Comparison of ENCODE assay signal across 8 cellular contexts in the genomic region with DNA sequence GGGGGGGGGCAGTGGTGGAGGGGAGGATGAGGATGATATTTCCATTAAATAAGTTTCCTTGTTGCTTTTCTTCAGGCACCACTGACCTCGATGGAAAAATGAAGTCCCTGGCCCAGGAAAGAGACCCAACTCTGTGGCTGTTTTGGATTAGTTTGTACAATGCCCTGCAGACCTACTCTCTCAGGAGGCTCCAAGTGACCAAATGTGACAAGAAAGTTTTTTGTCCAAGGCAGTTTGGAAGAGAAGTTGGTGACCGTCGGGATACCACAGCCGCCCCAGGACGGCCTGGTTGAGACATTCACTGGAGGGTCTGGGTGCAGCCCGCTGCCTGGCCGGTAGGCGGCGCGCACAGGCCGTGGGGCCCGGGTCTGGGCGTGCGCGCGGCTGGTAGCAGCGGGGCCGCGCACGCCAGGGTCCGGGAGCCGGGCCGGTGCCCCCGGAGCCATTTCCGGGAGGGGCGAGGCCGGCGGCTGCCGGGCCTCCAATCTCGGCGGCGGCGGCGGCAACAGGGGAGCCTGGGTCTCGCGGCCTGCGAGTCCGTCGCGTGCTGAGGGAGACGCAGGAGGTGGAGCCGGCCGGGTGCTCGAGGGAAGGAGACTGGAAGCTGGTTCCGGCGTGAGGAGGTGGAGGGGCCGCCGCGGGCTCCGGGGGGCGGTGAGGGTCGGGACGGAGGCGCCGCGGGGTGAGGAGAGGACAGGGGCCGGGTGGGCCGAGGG. TPM values are rescaled to one million over a fixed set of nuclear protein-coding genes. Genes with fewer than 3 reads are reported as not detected.
DNase-seq lines count a peak whose midpoint lies in the region; ATAC-seq and TF ChIP-seq lines count a peak whose summit lies in the region.

TSS of gene SGPL1 (plus strand) at position 445 of the 716 bp plus-strand sequence. CDS start 906 bp downstream, outside the sequence.

- ATAC-seq in GM21723 (IDR thresholded peaks at IDR 0.05; ENCODE audit: unreplicated experiment): peak; percentile 89
- ATAC-seq in activated naive CD4-positive, alpha-beta T cell treated with anti-CD3 and anti-CD28 coated beads, Interleukin-2, amount 50 U/mL, for 72 hours: peak; percentile 93 to 94

- peaks cover 29% of the 10 kb centered on the region for H3K79me2 ChIP-seq in osteoblast (ENCODE audit: insufficient read depth, low read length)

- peaks cover 5% of the 10 kb centered on the region for H3K4me1 ChIP-seq in osteoblast (ENCODE audit: insufficient read depth, low read length)

- H3K9me3 Mint-ChIP-seq in activated naive CD4-positive, alpha-beta T cell treated with anti-CD3 and anti-CD28 coated beads, Interleukin-2, amount 50 U/mL, for 72 hours: no peaks in the 10 kb centered on the region

- H2AFZ ChIP-seq in osteoblast (ENCODE audit: low read length): peak within 1 kb of the TSS; percentile 90

- peaks cover 8 to 16% of the 10 kb centered on the region in 2 donors for H3K36me3 Mint-ChIP-seq in activated naive CD4-positive, alpha-beta T cell treated with anti-CD3 and anti-CD28 coated beads, Interleukin-2, amount 50 U/mL, for 72 hours

- H3K27ac ChIP-seq in KOPT-K1 (ENCODE audit: low read depth, low read length, poor library complexity, severe bottlenecking) (peak within 1 kb of the TSS; percentile 47), osteoblast (ENCODE audit: low read depth, low read length) (peak within 1 kb of the TSS; percentile 75), temporal lobe (ENCODE audit: low read depth, low read length) (peak within 1 kb of the TSS; percentile 69)

- H3K36me3 ChIP-seq in KOPT-K1 (ENCODE audit: insufficient read depth, low read length): peaks cover 6% of the 10 kb centered on the region; the same call in 1 of the 2 replicates
- H3K36me3 ChIP-seq in osteoblast (ENCODE audit: insufficient read depth, low read length): peaks cover 18% of the 10 kb centered on the region

- peaks cover 3% of the 10 kb centered on the region for H4K20me1 ChIP-seq in osteoblast (ENCODE audit: insufficient read depth, low read length)

- H3K9me3 ChIP-seq in KOPT-K1 (ENCODE audit: insufficient read depth, low read length, poor library complexity, severe bottlenecking) (no peaks in the 10 kb centered on the region), osteoblast (ENCODE audit: low read depth, low read length) (no peaks in the 10 kb centered on the region)

- peak within 1 kb of the TSS; percentile 94 for H3K4me2 ChIP-seq in osteoblast (ENCODE audit: insufficient read depth, low read length)

- peak within 1 kb of the TSS; percentile 90 to 92 for H3K27ac Mint-ChIP-seq in activated naive CD4-positive, alpha-beta T cell treated with anti-CD3 and anti-CD28 coated beads, Interleukin-2, amount 50 U/mL, for 72 hours

- no peaks in the 10 kb centered on the region for H3K27me3 ChIP-seq in osteoblast (ENCODE audit: insufficient read depth, low read length)

- DNase-seq in EL (peak; percentile 84), SKM-1 (lab: John Stamatoyannopoulos, UW; ENCODE audit: unreplicated experiment) (peak; percentile 59), glomerular endothelial cell (ENCODE audit: extremely low read depth, low read depth, low spot score) (no peak), osteoblast (ENCODE audit: insufficient read length, low spot score, missing footprints) (peak; percentile 99)
- DNase-seq in activated naive CD4-positive, alpha-beta T cell treated with anti-CD3 and anti-CD28 coated beads, Interleukin-2, amount 50 U/mL, for 72 hours (ENCODE audit: low spot score in 2 of 2): peak; percentile 88 to 97

- peak; percentile 80 for TF ChIP-seq CTCF in osteoblast (IDR thresholded peaks at IDR 0.05; ENCODE audit: extremely low read depth, low read depth, low read length)

- peak within 1 kb of the TSS; percentile 94 for H3K4me3 ChIP-seq in osteoblast (ENCODE audit: insufficient read depth, low read length)

RNA-seq across cellular contexts. Expression of gene SGPL1, which starts in this region (rescaled TPM):
- 10 to 100 TPM; 21.8 to 23.9 TPM for total RNA-seq in activated naive CD4-positive, alpha-beta T cell treated with anti-CD3 and anti-CD28 coated beads, Interleukin-2, amount 50 U/mL, for 72 hours
- total RNA-seq in glomerular endothelial cell (14.3 and 24.2 TPM in 2 replicates), osteoblast (46.6 and 47.4 TPM in 2 replicates), temporal lobe (33.7 TPM)
